In the genomic region with DNA sequence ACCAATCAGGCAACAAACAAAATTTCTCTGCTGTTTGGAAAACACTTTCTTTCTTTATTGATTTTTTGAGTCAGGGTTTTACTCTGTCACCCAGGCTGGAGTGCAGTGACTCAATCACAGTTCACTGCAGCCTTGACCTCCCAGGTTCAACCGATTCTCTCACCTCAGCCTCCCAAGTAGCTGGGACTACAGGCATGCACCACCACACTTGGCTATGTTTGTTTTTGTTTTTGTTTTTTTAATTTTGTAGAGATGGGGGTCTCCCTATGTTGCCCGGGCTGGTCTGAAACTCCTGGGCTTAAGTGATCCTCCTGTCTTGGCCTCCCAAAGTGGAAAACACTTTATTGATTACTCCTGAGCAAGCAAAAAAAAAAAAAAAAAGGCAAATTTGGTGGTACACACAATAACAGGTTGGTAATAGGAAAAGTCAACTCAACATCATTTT, we compare ENCODE assay signal across 1 cellular context.
A peak's percentile ranks its signal among the peaks of the same experiment; 100 is the strongest.
TF ChIP-seq lines count a peak whose summit lies in the region.

No MANE protein-coding gene starts in this region.

TF ChIP-seq in HepG2, 621 proteins besides CTCF, POLR2A, EP300 and RAD21 (continued from another document and continues in another):
- TF ChIP-seq REL (CRISPR knock-in tag; conservative IDR thresholded peaks at IDR 0.05) (no peak), ERF (CRISPR knock-in tag; IDR thresholded peaks at IDR 0.05) (no peak), ZKSCAN5 (CRISPR knock-in tag; IDR thresholded peaks at IDR 0.05) (no peak), ZNF839 (CRISPR knock-in tag; IDR thresholded peaks at IDR 0.05; ENCODE audit: borderline replicate concordance) (no peak), ZNF883 (CRISPR knock-in tag; IDR thresholded peaks at IDR 0.05; ENCODE audit: not compliant biosample characterization) (no peak), KMT2B (CRISPR knock-in tag; IDR thresholded peaks at IDR 0.05) (no peak), SSRP1 (CRISPR knock-in tag; IDR thresholded peaks at IDR 0.05) (no peak), EEA1 (CRISPR knock-in tag; IDR thresholded peaks at IDR 0.05; ENCODE audit: borderline replicate concordance) (no peak), NFIB (CRISPR knock-in tag; IDR thresholded peaks at IDR 0.05; ENCODE audit: borderline replicate concordance) (no peak), KLF12 (CRISPR knock-in tag; IDR thresholded peaks at IDR 0.05; ENCODE audit: borderline replicate concordance) (no peak), ZNF615 (CRISPR knock-in tag; IDR thresholded peaks at IDR 0.05; ENCODE audit: borderline replicate concordance) (no peak), NCOA5 (CRISPR knock-in tag; IDR thresholded peaks at IDR 0.05) (no peak), IKZF4 (CRISPR knock-in tag; IDR thresholded peaks at IDR 0.05; ENCODE audit: borderline replicate concordance, low read depth, not compliant biosample characterization) (no peak), KDM6A (CRISPR knock-in tag; IDR thresholded peaks at IDR 0.05; ENCODE audit: low read depth) (no peak), TOPORS (CRISPR knock-in tag; IDR thresholded peaks at IDR 0.05) (no peak), ZNF670 (CRISPR knock-in tag; IDR thresholded peaks at IDR 0.05; ENCODE audit: borderline replicate concordance) (peak; percentile 84; the same call in 1 of the 2 replicates), MED13 (CRISPR knock-in tag; IDR thresholded peaks at IDR 0.05) (no peak), FOXA3 (CRISPR knock-in tag; IDR thresholded peaks at IDR 0.05) (peak; percentile 86), ZNF430 (CRISPR knock-in tag; IDR thresholded peaks at IDR 0.05) (no peak)
- TF ChIP-seq, protein P1, sequence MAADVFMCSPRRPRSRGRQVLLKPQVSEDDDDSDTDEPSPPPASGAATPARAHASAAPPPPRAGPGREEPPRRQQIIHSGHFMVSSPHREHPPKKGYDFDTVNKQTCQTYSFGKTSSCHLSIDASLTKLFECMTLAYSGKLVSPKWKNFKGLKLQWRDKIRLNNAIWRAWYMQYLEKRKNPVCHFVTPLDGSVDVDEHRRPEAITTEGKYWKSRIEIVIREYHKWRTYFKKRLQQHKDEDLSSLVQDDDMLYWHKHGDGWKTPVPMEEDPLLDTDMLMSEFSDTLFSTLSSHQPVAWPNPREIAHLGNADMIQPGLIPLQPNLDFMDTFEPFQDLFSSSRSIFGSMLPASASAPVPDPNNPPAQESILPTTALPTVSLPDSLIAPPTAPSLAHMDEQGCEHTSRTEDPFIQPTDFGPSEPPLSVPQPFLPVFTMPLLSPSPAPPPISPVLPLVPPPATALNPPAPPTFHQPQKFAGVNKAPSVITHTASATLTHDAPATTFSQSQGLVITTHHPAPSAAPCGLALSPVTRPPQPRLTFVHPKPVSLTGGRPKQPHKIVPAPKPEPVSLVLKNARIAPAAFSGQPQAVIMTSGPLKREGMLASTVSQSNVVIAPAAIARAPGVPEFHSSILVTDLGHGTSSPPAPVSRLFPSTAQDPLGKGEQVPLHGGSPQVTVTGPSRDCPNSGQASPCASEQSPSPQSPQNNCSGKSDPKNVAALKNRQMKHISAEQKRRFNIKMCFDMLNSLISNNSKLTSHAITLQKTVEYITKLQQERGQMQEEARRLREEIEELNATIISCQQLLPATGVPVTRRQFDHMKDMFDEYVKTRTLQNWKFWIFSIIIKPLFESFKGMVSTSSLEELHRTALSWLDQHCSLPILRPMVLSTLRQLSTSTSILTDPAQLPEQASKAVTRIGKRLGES (CRISPR knock-in tag; IDR thresholded peaks at IDR 0.05; ENCODE audit: borderline replicate concordance): no peak
- TF ChIP-seq, protein P2, sequence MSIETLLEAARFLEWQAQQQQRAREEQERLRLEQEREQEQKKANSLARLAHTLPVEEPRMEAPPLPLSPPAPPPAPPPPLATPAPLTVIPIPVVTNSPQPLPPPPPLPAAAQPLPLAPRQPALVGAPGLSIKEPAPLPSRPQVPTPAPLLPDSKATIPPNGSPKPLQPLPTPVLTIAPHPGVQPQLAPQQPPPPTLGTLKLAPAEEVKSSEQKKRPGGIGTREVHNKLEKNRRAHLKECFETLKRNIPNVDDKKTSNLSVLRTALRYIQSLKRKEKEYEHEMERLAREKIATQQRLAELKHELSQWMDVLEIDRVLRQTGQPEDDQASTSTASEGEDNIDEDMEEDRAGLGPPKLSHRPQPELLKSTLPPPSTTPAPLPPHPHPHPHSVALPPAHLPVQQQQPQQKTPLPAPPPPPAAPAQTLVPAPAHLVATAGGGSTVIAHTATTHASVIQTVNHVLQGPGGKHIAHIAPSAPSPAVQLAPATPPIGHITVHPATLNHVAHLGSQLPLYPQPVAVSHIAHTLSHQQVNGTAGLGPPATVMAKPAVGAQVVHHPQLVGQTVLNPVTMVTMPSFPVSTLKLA (IDR thresholded peaks at IDR 0.05): no peak
- TF ChIP-seq, protein P3, sequence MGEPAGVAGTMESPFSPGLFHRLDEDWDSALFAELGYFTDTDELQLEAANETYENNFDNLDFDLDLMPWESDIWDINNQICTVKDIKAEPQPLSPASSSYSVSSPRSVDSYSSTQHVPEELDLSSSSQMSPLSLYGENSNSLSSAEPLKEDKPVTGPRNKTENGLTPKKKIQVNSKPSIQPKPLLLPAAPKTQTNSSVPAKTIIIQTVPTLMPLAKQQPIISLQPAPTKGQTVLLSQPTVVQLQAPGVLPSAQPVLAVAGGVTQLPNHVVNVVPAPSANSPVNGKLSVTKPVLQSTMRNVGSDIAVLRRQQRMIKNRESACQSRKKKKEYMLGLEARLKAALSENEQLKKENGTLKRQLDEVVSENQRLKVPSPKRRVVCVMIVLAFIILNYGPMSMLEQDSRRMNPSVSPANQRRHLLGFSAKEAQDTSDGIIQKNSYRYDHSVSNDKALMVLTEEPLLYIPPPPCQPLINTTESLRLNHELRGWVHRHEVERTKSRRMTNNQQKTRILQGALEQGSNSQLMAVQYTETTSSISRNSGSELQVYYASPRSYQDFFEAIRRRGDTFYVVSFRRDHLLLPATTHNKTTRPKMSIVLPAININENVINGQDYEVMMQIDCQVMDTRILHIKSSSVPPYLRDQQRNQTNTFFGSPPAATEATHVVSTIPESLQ (CRISPR knock-in tag; conservative IDR thresholded peaks at IDR 0.05): no peak
- TF ChIP-seq, protein P4, sequence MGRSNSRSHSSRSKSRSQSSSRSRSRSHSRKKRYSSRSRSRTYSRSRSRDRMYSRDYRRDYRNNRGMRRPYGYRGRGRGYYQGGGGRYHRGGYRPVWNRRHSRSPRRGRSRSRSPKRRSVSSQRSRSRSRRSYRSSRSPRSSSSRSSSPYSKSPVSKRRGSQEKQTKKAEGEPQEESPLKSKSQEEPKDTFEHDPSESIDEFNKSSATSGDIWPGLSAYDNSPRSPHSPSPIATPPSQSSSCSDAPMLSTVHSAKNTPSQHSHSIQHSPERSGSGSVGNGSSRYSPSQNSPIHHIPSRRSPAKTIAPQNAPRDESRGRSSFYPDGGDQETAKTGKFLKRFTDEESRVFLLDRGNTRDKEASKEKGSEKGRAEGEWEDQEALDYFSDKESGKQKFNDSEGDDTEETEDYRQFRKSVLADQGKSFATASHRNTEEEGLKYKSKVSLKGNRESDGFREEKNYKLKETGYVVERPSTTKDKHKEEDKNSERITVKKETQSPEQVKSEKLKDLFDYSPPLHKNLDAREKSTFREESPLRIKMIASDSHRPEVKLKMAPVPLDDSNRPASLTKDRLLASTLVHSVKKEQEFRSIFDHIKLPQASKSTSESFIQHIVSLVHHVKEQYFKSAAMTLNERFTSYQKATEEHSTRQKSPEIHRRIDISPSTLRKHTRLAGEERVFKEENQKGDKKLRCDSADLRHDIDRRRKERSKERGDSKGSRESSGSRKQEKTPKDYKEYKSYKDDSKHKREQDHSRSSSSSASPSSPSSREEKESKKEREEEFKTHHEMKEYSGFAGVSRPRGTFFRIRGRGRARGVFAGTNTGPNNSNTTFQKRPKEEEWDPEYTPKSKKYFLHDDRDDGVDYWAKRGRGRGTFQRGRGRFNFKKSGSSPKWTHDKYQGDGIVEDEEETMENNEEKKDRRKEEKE (IDR thresholded peaks at IDR 0.05): no peak
- TF ChIP-seq, protein P5, sequence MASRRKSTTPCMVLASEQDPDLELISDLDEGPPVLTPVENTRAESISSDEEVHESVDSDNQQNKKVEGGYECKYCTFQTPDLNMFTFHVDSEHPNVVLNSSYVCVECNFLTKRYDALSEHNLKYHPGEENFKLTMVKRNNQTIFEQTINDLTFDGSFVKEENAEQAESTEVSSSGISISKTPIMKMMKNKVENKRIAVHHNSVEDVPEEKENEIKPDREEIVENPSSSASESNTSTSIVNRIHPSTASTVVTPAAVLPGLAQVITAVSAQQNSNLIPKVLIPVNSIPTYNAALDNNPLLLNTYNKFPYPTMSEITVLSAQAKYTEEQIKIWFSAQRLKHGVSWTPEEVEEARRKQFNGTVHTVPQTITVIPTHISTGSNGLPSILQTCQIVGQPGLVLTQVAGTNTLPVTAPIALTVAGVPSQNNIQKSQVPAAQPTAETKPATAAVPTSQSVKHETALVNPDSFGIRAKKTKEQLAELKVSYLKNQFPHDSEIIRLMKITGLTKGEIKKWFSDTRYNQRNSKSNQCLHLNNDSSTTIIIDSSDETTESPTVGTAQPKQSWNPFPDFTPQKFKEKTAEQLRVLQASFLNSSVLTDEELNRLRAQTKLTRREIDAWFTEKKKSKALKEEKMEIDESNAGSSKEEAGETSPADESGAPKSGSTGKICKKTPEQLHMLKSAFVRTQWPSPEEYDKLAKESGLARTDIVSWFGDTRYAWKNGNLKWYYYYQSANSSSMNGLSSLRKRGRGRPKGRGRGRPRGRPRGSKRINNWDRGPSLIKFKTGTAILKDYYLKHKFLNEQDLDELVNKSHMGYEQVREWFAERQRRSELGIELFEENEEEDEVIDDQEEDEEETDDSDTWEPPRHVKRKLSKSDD (CRISPR knock-in tag; IDR thresholded peaks at IDR 0.05; ENCODE audit: low read depth): no peak
- TF ChIP-seq, protein P6, sequence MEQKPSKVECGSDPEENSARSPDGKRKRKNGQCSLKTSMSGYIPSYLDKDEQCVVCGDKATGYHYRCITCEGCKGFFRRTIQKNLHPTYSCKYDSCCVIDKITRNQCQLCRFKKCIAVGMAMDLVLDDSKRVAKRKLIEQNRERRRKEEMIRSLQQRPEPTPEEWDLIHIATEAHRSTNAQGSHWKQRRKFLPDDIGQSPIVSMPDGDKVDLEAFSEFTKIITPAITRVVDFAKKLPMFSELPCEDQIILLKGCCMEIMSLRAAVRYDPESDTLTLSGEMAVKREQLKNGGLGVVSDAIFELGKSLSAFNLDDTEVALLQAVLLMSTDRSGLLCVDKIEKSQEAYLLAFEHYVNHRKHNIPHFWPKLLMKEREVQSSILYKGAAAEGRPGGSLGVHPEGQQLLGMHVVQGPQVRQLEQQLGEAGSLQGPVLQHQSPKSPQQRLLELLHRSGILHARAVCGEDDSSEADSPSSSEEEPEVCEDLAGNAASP (CRISPR knock-in tag; IDR thresholded peaks at IDR 0.05; ENCODE audit: borderline replicate concordance): 0 out of 2 replicates have a peak, but pooled peaks have one; percentile 59
- TF ChIP-seq, protein P7, sequence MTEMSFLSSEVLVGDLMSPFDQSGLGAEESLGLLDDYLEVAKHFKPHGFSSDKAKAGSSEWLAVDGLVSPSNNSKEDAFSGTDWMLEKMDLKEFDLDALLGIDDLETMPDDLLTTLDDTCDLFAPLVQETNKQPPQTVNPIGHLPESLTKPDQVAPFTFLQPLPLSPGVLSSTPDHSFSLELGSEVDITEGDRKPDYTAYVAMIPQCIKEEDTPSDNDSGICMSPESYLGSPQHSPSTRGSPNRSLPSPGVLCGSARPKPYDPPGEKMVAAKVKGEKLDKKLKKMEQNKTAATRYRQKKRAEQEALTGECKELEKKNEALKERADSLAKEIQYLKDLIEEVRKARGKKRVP (CRISPR knock-in tag; IDR thresholded peaks at IDR 0.05): peak in 1 of 2 experiments; percentile 71; a peak in 2 of 4 replicates
- TF ChIP-seq, protein P8, sequence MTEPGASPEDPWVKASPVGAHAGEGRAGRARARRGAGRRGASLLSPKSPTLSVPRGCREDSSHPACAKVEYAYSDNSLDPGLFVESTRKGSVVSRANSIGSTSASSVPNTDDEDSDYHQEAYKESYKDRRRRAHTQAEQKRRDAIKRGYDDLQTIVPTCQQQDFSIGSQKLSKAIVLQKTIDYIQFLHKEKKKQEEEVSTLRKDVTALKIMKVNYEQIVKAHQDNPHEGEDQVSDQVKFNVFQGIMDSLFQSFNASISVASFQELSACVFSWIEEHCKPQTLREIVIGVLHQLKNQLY (CRISPR knock-in tag; IDR thresholded peaks at IDR 0.05): peak; percentile 38; the same call in 1 of the 2 replicates
- TF ChIP-seq, protein P9, sequence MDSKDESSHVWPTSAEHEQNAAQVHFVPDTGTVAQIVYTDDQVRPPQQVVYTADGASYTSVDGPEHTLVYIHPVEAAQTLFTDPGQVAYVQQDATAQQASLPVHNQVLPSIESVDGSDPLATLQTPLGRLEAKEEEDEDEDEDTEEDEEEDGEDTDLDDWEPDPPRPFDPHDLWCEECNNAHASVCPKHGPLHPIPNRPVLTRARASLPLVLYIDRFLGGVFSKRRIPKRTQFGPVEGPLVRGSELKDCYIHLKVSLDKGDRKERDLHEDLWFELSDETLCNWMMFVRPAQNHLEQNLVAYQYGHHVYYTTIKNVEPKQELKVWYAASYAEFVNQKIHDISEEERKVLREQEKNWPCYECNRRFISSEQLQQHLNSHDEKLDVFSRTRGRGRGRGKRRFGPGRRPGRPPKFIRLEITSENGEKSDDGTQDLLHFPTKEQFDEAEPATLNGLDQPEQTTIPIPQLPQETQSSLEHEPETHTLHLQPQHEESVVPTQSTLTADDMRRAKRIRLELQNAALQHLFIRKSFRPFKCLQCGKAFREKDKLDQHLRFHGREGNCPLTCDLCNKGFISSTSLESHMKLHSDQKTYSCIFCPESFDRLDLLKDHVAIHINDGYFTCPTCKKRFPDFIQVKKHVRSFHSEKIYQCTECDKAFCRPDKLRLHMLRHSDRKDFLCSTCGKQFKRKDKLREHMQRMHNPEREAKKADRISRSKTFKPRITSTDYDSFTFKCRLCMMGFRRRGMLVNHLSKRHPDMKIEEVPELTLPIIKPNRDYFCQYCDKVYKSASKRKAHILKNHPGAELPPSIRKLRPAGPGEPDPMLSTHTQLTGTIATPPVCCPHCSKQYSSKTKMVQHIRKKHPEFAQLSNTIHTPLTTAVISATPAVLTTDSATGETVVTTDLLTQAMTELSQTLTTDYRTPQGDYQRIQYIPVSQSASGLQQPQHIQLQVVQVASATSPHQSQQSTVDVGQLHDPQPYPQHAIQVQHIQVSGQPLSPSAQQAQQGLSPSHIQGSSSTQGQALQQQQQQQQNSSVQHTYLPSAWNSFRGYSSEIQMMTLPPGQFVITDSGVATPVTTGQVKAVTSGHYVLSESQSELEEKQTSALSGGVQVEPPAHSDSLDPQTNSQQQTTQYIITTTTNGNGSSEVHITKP (CRISPR knock-in tag; IDR thresholded peaks at IDR 0.05; ENCODE audit: low read depth): no peak
